In the genomic region with DNA sequence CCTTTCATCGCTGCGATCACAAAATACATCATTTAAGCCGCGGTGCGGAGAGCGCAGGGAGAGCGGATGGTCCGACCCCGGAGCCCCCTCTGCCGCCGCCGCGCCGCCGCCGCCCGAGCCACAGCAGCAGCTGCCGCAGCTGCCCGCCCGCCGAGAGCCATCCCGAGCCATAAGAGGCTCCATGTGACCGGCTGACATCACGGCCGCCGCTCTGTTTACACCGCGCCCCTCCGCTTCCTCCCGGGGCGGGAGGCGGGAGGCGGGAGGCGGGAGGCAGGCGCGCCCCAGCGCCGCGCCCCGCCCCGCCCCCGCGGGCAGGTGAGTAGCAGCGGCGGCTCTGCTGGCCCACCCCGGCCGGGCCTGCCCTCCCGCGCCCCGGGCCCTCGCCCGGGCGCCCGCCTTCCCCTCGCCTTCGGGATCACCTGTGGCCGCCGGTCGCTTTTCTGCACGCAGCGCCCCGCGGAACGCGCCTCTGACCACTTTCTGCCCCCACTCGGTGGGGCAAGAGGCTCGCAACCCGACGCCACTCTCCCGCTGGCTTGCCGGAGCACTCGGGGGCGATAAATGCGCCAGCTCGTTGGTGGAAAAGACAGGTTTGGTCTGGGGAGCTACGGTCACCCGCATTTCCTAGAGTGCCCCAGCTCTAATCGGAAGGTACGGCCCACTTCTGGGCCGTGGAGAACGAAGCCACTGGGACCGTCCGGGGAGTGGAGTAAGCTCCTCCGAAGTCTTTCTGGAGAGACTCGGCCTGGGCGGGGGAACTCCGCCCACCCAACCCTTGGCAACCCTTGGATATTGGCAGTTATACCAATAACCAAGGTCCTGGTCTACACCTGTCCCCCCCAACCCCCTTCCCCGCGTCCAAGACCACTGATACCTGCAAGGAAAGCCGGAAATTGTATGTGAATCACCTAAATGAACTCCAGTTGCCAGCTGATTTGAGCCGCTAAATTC, we compare ENCODE assay signal across 1 cellular context.
TF ChIP-seq lines count a peak whose summit lies in the region.

No MANE protein-coding gene starts in this region.

TF ChIP-seq in K562, 482 proteins besides CTCF, POLR2A, EP300 and RAD21 (continued from another document):
- TF ChIP-seq MAZ (CRISPR knock-in tag; conservative IDR thresholded peaks at IDR 0.05 in 1 of 2, IDR thresholded peaks at IDR 0.05 in 1 of 2), result 0 out of 4 replicates have a peak, but pooled peaks of 1 of the 2 experiments have one; percentile 23
- TF ChIP-seq PHF20 (IDR thresholded peaks at IDR 0.05; ENCODE audit: partially characterized antibody), result no peak
- TF ChIP-seq KAT8 (IDR thresholded peaks at IDR 0.05; ENCODE audit: low read depth), result no peak
